ENCODE assay signal across 24 cellular contexts in the genomic region with DNA sequence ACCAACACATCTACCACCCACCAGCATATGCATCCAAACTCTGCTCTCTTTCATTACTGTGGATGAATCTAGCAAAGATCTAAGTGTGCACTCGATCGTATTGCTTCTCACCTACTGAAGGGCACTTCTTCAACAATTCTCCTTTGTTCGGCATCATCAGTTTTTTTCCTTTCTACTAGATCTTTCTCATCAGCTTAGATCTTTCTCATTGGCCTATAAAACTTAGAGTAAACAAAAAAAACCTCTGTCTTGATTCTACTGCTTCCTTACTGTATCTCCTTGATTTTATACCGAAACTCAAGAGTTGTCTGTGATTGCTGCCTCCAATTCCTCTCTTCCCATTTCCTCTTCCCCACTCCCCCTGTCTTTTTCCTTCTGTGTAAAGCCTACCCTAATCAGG. TPM values are rescaled to one million over a fixed set of nuclear protein-coding genes. Genes with fewer than 3 reads are reported as not detected.
DNase-seq lines count a peak whose midpoint lies in the region; ATAC-seq and TF ChIP-seq lines count a peak whose summit lies in the region.
"Had no signal": no experiment of that assay in that cellular context is flagged by ENCODE, and none has a peak within 500 bp of the region (broad histone marks: within the 10 kb centered on the region; RNA-seq: fewer than 3 reads in every experiment).

No MANE protein-coding gene starts in this region.

- H3K9me3 Mint-ChIP-seq in neural progenitor cell, result no peaks in the 10 kb centered on the region
- H3K9me3 Mint-ChIP-seq: CD14-positive monocyte; CD4-positive, alpha-beta memory T cell; CD4-positive, CD25-positive, alpha-beta regulatory T cell; CD8-positive, alpha-beta memory T cell had no signal

- H3K36me3 Mint-ChIP-seq in neural progenitor cell, result no peaks in the 10 kb centered on the region
- H3K36me3 Mint-ChIP-seq: CD14-positive monocyte; CD4-positive, alpha-beta memory T cell; CD4-positive, CD25-positive, alpha-beta regulatory T cell; CD8-positive, alpha-beta memory T cell had no signal

- H3K36me3 ChIP-seq in Karpas-422 (ENCODE audit: insufficient read depth, low read length) (no peaks in the 10 kb centered on the region), neural progenitor cell (no peaks in the 10 kb centered on the region)
- H3K36me3 ChIP-seq: BE2C, BLaER1 had no signal

- TF ChIP-seq CTCF in neural progenitor cell (IDR thresholded peaks at IDR 0.05), result no peak

- DNase-seq in Karpas-422 (peak; percentile 22), left colon (no peak), neural progenitor cell (ENCODE audit: low spot score) (no peak), OCI-M2 (lab: John Stamatoyannopoulos, UW; ENCODE audit: unreplicated experiment) (no peak), NCI-H1436 (lab: John Stamatoyannopoulos, UW) (no peak), HCEC 1CT (no peak)
- DNase-seq: 8988T; ACHN; BE2C; C1 segment of cervical spinal cord; CD4-positive, alpha-beta memory T cell; CD4-positive, CD25-positive, alpha-beta regulatory T cell; CD8-positive, alpha-beta memory T cell; COR-L47; DMS 273 treated with DMSO at 0.1 percent for 48 hours; DMS153; DMS53; DMS79; DND-41; EL; GDM1 had no signal

- H3K79me2 ChIP-seq in Karpas-422 (ENCODE audit: low read length), result no peaks in the 10 kb centered on the region
- H3K79me2 ChIP-seq in neural progenitor cell (ENCODE audit: low read depth), result no peaks in the 10 kb centered on the region

- no peaks in the 10 kb centered on the region for H4K20me1 ChIP-seq in Karpas-422 (ENCODE audit: insufficient read depth, low read depth, low read length)
- no peaks in the 10 kb centered on the region for H4K20me1 ChIP-seq in neural progenitor cell (ENCODE audit: low read depth)
- H4K20me1 ChIP-seq: BLaER1 had no signal

- no peak overlapping the region for H3K4me3 Mint-ChIP-seq in neural progenitor cell
- H3K4me3 Mint-ChIP-seq: CD14-positive monocyte; CD4-positive, alpha-beta memory T cell; CD4-positive, CD25-positive, alpha-beta regulatory T cell; CD8-positive, alpha-beta memory T cell had no signal

- H3K27me3 ChIP-seq in Karpas-422 (ENCODE audit: low read length), result no peaks in the 10 kb centered on the region
- H3K27me3 ChIP-seq in neural progenitor cell, result no peaks in the 10 kb centered on the region
- H3K27me3 ChIP-seq: BLaER1 had no signal

- peak; percentile 62 for ATAC-seq in left colon

- H3K4me2 ChIP-seq in Karpas-422 (ENCODE audit: low read depth, low read length, poor library complexity, severe bottlenecking), result no peak overlapping the region
- no peak overlapping the region for H3K4me2 ChIP-seq in neural progenitor cell
- H3K4me2 ChIP-seq: BLaER1 had no signal

- H3K27ac ChIP-seq in Karpas-422 (ENCODE audit: low read length) (no peak overlapping the region), neural progenitor cell (no peak overlapping the region)
- H3K27ac ChIP-seq: BLaER1 had no signal

- H3K4me1 ChIP-seq in Karpas-422 (ENCODE audit: low read length), result peaks cover 15% of the 10 kb centered on the region
- peaks cover 4% of the 10 kb centered on the region for H3K4me1 ChIP-seq in neural progenitor cell
- H3K4me1 ChIP-seq: BE2C had no signal

- no peaks in the 10 kb centered on the region for H3K9me3 ChIP-seq in Karpas-422 (ENCODE audit: low read length)
- no peaks in the 10 kb centered on the region for H3K9me3 ChIP-seq in neural progenitor cell (ENCODE audit: low read depth)
- H3K9me3 ChIP-seq: BE2C, BLaER1 had no signal

- H3K4me3 ChIP-seq in Karpas-422 (ENCODE audit: low read length) (no peak overlapping the region), neural progenitor cell (no peak overlapping the region)
- H3K4me3 ChIP-seq: BLaER1, GM12878 had no signal

- intact Hi-C loops in left colon (cut with DNase I, micrococcal nuclease), result no loop called here

- H2AFZ ChIP-seq in Karpas-422 (ENCODE audit: low read length) (no peak overlapping the region), neural progenitor cell (replicated peaks) (peak overlapping the region; percentile 19)

- H3K9ac ChIP-seq in Karpas-422 (ENCODE audit: low read length) (no peak overlapping the region), neural progenitor cell (no peak overlapping the region)
- H3K9ac ChIP-seq: BLaER1 had no signal

- no peak overlapping the region for H3K27ac Mint-ChIP-seq in neural progenitor cell
- H3K27ac Mint-ChIP-seq: CD4-positive, alpha-beta memory T cell; CD4-positive, CD25-positive, alpha-beta regulatory T cell had no signal

- peaks cover 9% of the 10 kb centered on the region for H3K4me1 Mint-ChIP-seq in neural progenitor cell
- H3K4me1 Mint-ChIP-seq: CD4-positive, CD25-positive, alpha-beta regulatory T cell had no signal

- H3F3A ChIP-seq in neural progenitor cell (ENCODE audit: low read depth), result no peaks in the 10 kb centered on the region

- no peaks in the 10 kb centered on the region for H3K27me3 Mint-ChIP-seq in neural progenitor cell (ENCODE audit: insufficient read depth, low read depth)
- H3K27me3 Mint-ChIP-seq: CD4-positive, alpha-beta memory T cell had no signal

- no peaks in the 10 kb centered on the region for H3K9me2 ChIP-seq in Karpas-422 (replicated peaks; ENCODE audit: insufficient read depth, low read length)

RNA-seq across cellular contexts. Expression of gene TIPARP, which starts 36.1 kb away (rescaled TPM):
- total RNA-seq in Karpas-422 (2014; rRNA removed; shearing (Covaris generic); ENCODE audit: low replicate concordance), result 9.5 and 20.4 TPM in 2 replicates
- total RNA-seq in left colon (10 to 100 TPM; 31.1 to 33.9 TPM), neural progenitor cell (ENCODE audit: low replicate concordance) (9.3 and 13.5 TPM in 2 replicates)
